21 cellular contexts compared by ENCODE assay signal in genomic region chr13:33224191-33224590, GRCh38.
"Had no signal": no experiment of that assay in that cellular context is flagged by ENCODE, and none has a peak within 500 bp of the region (broad histone marks: within the 10 kb centered on the region; RNA-seq: fewer than 3 reads in every experiment).

No MANE protein-coding gene starts in this region.

- H3K9me3 ChIP-seq: SK-N-SH had no signal

- DNase-seq: Kasumi-1, MM.1S, NCI-H1092 treated with DMSO at 0.1 percent for 48 hours, NCI-H1436, NCI-H187, NCI-H2029, NCI-H2081 treated with DMSO at 0.1 percent for 48 hours, NCI-H2171, NCI-H345, NCI-H446 treated with DMSO at 0.1 percent for 48 hours, NCI-H524, NCI-H526 treated with DMSO at 0.1 percent for 48 hours, NCI-H748 treated with DMSO at 0.1 percent for 48 hours, Right ventricle myocardium superior, RPMI8226, SK-N-SH, SW 1271 had no signal

- FAIRE-seq: HTR-8/SVneo, RCC 7860 had no signal

- H3K4me2 ChIP-seq: KMS-11, SK-N-SH had no signal

- H3K27ac ChIP-seq: HL-60, KMS-11 had no signal

- H3K9ac ChIP-seq: KMS-11, SK-N-SH had no signal
